In genomic region chr17:19566176-19566575, GRCh38 we compare ENCODE assay signal across 1 cellular context.
"Had no signal": no experiment of that assay in that cellular context is flagged by ENCODE, and none has a peak within 500 bp of the region (broad histone marks: within the 10 kb centered on the region; RNA-seq: fewer than 3 reads in every experiment).

No MANE protein-coding gene starts in this region.

- H3K4me3 ChIP-seq: MG63 had no signal

- H3K9me3 ChIP-seq: MG63 had no signal

- H3K36me3 ChIP-seq: MG63 had no signal
